ENCODE assay signal across 12 cellular contexts in the genomic region with DNA sequence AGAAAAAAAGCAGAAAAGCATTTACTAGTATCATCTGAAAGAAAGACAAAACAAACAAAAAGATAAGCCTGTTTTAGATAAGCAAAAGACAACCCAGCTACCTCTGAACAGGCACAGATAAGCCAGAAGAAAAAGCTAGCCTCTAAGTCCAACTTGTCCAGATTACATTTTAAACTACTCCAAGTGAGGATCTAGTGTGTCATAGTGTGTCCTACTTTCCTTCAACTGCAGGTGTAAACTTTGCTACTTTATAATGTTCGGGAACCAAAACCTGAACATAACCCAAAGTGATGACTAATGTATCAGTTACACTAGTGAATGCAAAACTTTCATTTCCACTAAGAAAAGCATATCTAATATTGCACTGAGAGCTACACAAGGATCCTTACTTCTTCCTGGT. TPM values are rescaled to one million over a fixed set of nuclear protein-coding genes. Genes with fewer than 3 reads are reported as not detected.
DNase-seq lines count a peak whose midpoint lies in the region; ATAC-seq and TF ChIP-seq lines count a peak whose summit lies in the region.
"Had no signal": no experiment of that assay in that cellular context is flagged by ENCODE, and none has a peak within 500 bp of the region (broad histone marks: within the 10 kb centered on the region; RNA-seq: fewer than 3 reads in every experiment).

No MANE protein-coding gene starts in this region.

- no peak for TF ChIP-seq CTCF in foreskin keratinocyte (conservative IDR thresholded peaks at IDR 0.05)

- CTCF ChIA-PET in activated naive CD4-positive, alpha-beta T cell treated with anti-CD3 and anti-CD28 coated beads, Interleukin-2, amount 10 ng/mL, durations not matched to agents 7 days and 5 days (lab: Charles Lee) = interaction anchor here (0.8 to 1.2 kb wide), 6 partner anchors 12 to 117 kb away, joined by 3 to 9 read pairs (median 4); partner anchors contain the start of genes ADNP and BCAS4

- no peaks in the 10 kb centered on the region for H3K27me3 Mint-ChIP-seq in activated naive CD4-positive, alpha-beta T cell treated with anti-CD3 and anti-CD28 coated beads, Interleukin-2, amount 10 ng/mL, durations not matched to agents 7 days and 5 days
- H3K27me3 Mint-ChIP-seq in activated naive CD8-positive, alpha-beta T cell treated with anti-CD3 and anti-CD28 coated beads for 36 hours = no peaks in the 10 kb centered on the region
- H3K27me3 Mint-ChIP-seq in stimulated activated naive CD8-positive, alpha-beta T cell treated with anti-CD3 and anti-CD28 coated beads, Interleukin-15, Interleukin-2, amounts not matched to agents 100 ng/mL and 50 ng/mL, for 24 hours = no peaks in the 10 kb centered on the region

- no peak overlapping the region for H3K4me3 Mint-ChIP-seq in activated naive CD4-positive, alpha-beta T cell treated with anti-CD3 and anti-CD28 coated beads, Interleukin-2, amount 10 ng/mL, durations not matched to agents 7 days and 5 days
- no peak overlapping the region for H3K4me3 Mint-ChIP-seq in activated naive CD8-positive, alpha-beta T cell treated with anti-CD3 and anti-CD28 coated beads for 36 hours
- H3K4me3 Mint-ChIP-seq in stimulated activated naive CD8-positive, alpha-beta T cell treated with anti-CD3 and anti-CD28 coated beads, Interleukin-15, Interleukin-2, amounts not matched to agents 100 ng/mL and 50 ng/mL, for 24 hours = peak overlapping the region; percentile 13

- peaks cover 25% of the 10 kb centered on the region for H3K36me3 Mint-ChIP-seq in activated naive CD4-positive, alpha-beta T cell treated with anti-CD3 and anti-CD28 coated beads, Interleukin-2, amount 10 ng/mL, durations not matched to agents 7 days and 5 days
- peaks cover 41% of the 10 kb centered on the region for H3K36me3 Mint-ChIP-seq in activated naive CD8-positive, alpha-beta T cell treated with anti-CD3 and anti-CD28 coated beads for 36 hours
- H3K36me3 Mint-ChIP-seq in stimulated activated naive CD8-positive, alpha-beta T cell treated with anti-CD3 and anti-CD28 coated beads, Interleukin-15, Interleukin-2, amounts not matched to agents 100 ng/mL and 50 ng/mL, for 24 hours (ENCODE audit: low read depth) = peaks cover 60% of the 10 kb centered on the region

- H3K9me3 Mint-ChIP-seq in activated naive CD4-positive, alpha-beta T cell treated with anti-CD3 and anti-CD28 coated beads, Interleukin-2, amount 10 ng/mL, durations not matched to agents 7 days and 5 days = no peaks in the 10 kb centered on the region
- no peaks in the 10 kb centered on the region for H3K9me3 Mint-ChIP-seq in activated naive CD8-positive, alpha-beta T cell treated with anti-CD3 and anti-CD28 coated beads for 36 hours
- no peaks in the 10 kb centered on the region for H3K9me3 Mint-ChIP-seq in stimulated activated naive CD8-positive, alpha-beta T cell treated with anti-CD3 and anti-CD28 coated beads, Interleukin-15, Interleukin-2, amounts not matched to agents 100 ng/mL and 50 ng/mL, for 24 hours

- ATAC-seq in HG03060 (IDR thresholded peaks at IDR 0.05; ENCODE audit: low read depth, unreplicated experiment) (peak; percentile 41), GM18861 (IDR thresholded peaks at IDR 0.05; ENCODE audit: unreplicated experiment) (no peak), foreskin keratinocyte (no peak)

- H3K27ac ChIP-seq in foreskin keratinocyte = no peak overlapping the region

- no peaks in the 10 kb centered on the region for H3K27me3 ChIP-seq in foreskin keratinocyte

- DNase-seq in activated naive CD4-positive, alpha-beta T cell treated with anti-CD3 and anti-CD28 coated beads, Interleukin-2, amount 10 ng/mL, durations not matched to agents 7 days and 5 days = no peak
- DNase-seq in activated naive CD4-positive, alpha-beta T cell treated with Interleukin-2 at 50 U/mL for 16 hours = no peak
- DNase-seq in activated naive CD8-positive, alpha-beta T cell treated with anti-CD3 and anti-CD28 coated beads for 36 hours = no peak
- no peak for DNase-seq in stimulated activated CD4-positive, alpha-beta T cell treated with anti-CD3 and anti-CD28 coated beads, Interleukin-1b, Interleukin-23, amount 100 ng/mL, for 48 hours
- no peak for DNase-seq in foreskin keratinocyte
- DNase-seq: activated CD8-positive, alpha-beta memory T cell treated with anti-CD3 and anti-CD28 coated beads, Interleukin-2, amount 50 U/mL, for 4 hours; hypothalamus; NCI-H2171; Right ventricle myocardium superior had no signal

- H3K4me1 Mint-ChIP-seq in activated naive CD4-positive, alpha-beta T cell treated with anti-CD3 and anti-CD28 coated beads, Interleukin-2, amount 10 ng/mL, durations not matched to agents 7 days and 5 days = peaks cover 47% of the 10 kb centered on the region
- peaks cover 65% of the 10 kb centered on the region for H3K4me1 Mint-ChIP-seq in activated naive CD8-positive, alpha-beta T cell treated with anti-CD3 and anti-CD28 coated beads for 36 hours
- H3K4me1 Mint-ChIP-seq in stimulated activated naive CD8-positive, alpha-beta T cell treated with anti-CD3 and anti-CD28 coated beads, Interleukin-15, Interleukin-2, amounts not matched to agents 100 ng/mL and 50 ng/mL, for 24 hours (ENCODE audit: low read depth) = peaks cover 83% of the 10 kb centered on the region

- peak overlapping the region; percentile 6 for H3K27ac Mint-ChIP-seq in activated naive CD4-positive, alpha-beta T cell treated with anti-CD3 and anti-CD28 coated beads, Interleukin-2, amount 10 ng/mL, durations not matched to agents 7 days and 5 days
- peak overlapping the region; percentile 52 for H3K27ac Mint-ChIP-seq in activated naive CD8-positive, alpha-beta T cell treated with anti-CD3 and anti-CD28 coated beads for 36 hours
- H3K27ac Mint-ChIP-seq in stimulated activated naive CD8-positive, alpha-beta T cell treated with anti-CD3 and anti-CD28 coated beads, Interleukin-15, Interleukin-2, amounts not matched to agents 100 ng/mL and 50 ng/mL, for 24 hours = peak overlapping the region; percentile 76

- H3K4me1 ChIP-seq in foreskin keratinocyte = peaks cover 33% of the 10 kb centered on the region

RNA-seq across cellular contexts. Expression of gene ADNP, which starts 19.5 kb away (rescaled TPM):
- 10 to 100 TPM; 73.0 to 80.7 TPM for total RNA-seq in activated naive CD8-positive, alpha-beta T cell treated with anti-CD3 and anti-CD28 coated beads for 36 hours
- 49.1 and 50.0 TPM in 2 replicates for total RNA-seq in foreskin keratinocyte
- polyA plus RNA-seq in foreskin keratinocyte = 17.3 and 21.5 TPM in 2 replicates

RNA-seq across cellular contexts. Expression of gene DPM1, which starts 46.6 kb away (rescaled TPM):
- total RNA-seq in activated naive CD8-positive, alpha-beta T cell treated with anti-CD3 and anti-CD28 coated beads for 36 hours = 10 to 100 TPM; 84.6 to 88.1 TPM
- total RNA-seq in foreskin keratinocyte = 74.5 and 78.3 TPM in 2 replicates
- 76.7 and 84.2 TPM in 2 replicates for polyA plus RNA-seq in foreskin keratinocyte

RNA-seq across cellular contexts. Expression of gene MOCS3, which starts 46.9 kb away (rescaled TPM):
- total RNA-seq in activated naive CD8-positive, alpha-beta T cell treated with anti-CD3 and anti-CD28 coated beads for 36 hours = 1 to 10 TPM; 7.8 TPM
- 6.7 and 6.8 TPM in 2 replicates for total RNA-seq in foreskin keratinocyte
- polyA plus RNA-seq in foreskin keratinocyte = 3.8 and 4.2 TPM in 2 replicates

Comparison
In these comparisons a context has a peak if more than half of its experiments do, and no peak if none do; other contexts are left out.
1. H3K27ac Mint-ChIP-seq: peak in every context shown above with its lines; median percentile 76 in stimulated activated naive CD8-positive, alpha-beta T cell treated with anti-CD3 and anti-CD28 coated beads, Interleukin-15, Interleukin-2, amounts not matched to agents 100 ng/mL and 50 ng/mL, for 24 hours; 52 in activated naive CD8-positive, alpha-beta T cell treated with anti-CD3 and anti-CD28 coated beads for 36 hours; 6 in activated naive CD4-positive, alpha-beta T cell treated with anti-CD3 and anti-CD28 coated beads, Interleukin-2, amount 10 ng/mL, durations not matched to agents 7 days and 5 days.